12 cellular contexts compared by ENCODE assay signal in genomic region chr1:85818371-85818770, GRCh38.
A peak's percentile ranks its signal among the peaks of the same experiment; 100 is the strongest.
DNase-seq lines count a peak whose midpoint lies in the region; ATAC-seq lines count a peak whose summit lies in the region.
"Had no signal": no experiment of that assay in that cellular context is flagged by ENCODE, and none has a peak within 500 bp of the region (broad histone marks: within the 10 kb centered on the region; RNA-seq: fewer than 3 reads in every experiment).

No MANE protein-coding gene starts in this region.

- no peaks in the 10 kb centered on the region for H3K36me3 ChIP-seq in skeletal muscle satellite cell (ENCODE audit: insufficient read depth, low read length)

- H3K9me3 ChIP-seq in skeletal muscle satellite cell (replicated peaks; ENCODE audit: low read length), result no peaks in the 10 kb centered on the region

- no peak overlapping the region for H3K9ac ChIP-seq in skeletal muscle satellite cell (ENCODE audit: low read depth, low read length)

- no peak overlapping the region for H3K4me3 ChIP-seq in skeletal muscle satellite cell (ENCODE audit: low read length)
- H3K4me3 ChIP-seq: coronary artery, skin epidermis had no signal

- no peak for ATAC-seq in GM21390 (IDR thresholded peaks at IDR 0.05; ENCODE audit: unreplicated experiment)
- ATAC-seq in HG03159 (IDR thresholded peaks at IDR 0.05; ENCODE audit: unreplicated experiment), result no peak
- ATAC-seq: activated naive CD8-positive, alpha-beta T cell treated with anti-CD3 and anti-CD28 coated beads, Interleukin-2, amount 50 U/mL, for 24 hours; esophagus mucosa had no signal

- H3K4me1 ChIP-seq in skeletal muscle satellite cell (ENCODE audit: control insufficient read depth, insufficient read depth, low read length), result peaks cover 10% of the 10 kb centered on the region

- peak overlapping the region; percentile 15 for H3K4me2 ChIP-seq in skeletal muscle satellite cell (ENCODE audit: low read length)

- DNase-seq in ELR (ENCODE audit: low read depth) (peak; percentile 8), NCI-H69 (lab: John Stamatoyannopoulos, UW) (peak; percentile 30), fibroblast of peridontal ligament (ENCODE audit: extremely low read depth) (peak; percentile 66), GDM1 (lab: John Stamatoyannopoulos, UW) (no peak)
- DNase-seq: activated naive CD8-positive, alpha-beta T cell treated with anti-CD3 and anti-CD28 coated beads, Interleukin-2, amount 50 U/mL, for 24 hours; NCI-H2227 treated with DMSO at 0.1 percent for 48 hours had no signal

- H3K27me3 ChIP-seq in skeletal muscle satellite cell (ENCODE audit: control insufficient read depth, insufficient read depth, low read length), result no peaks in the 10 kb centered on the region
